Comparison of ENCODE assay signal across 8 cellular contexts in genomic region chr19:41706741-41707501, GRCh38. TPM values are rescaled to one million over a fixed set of nuclear protein-coding genes. Genes with fewer than 3 reads are reported as not detected.
DNase-seq lines count a peak whose midpoint lies in the region; ATAC-seq, FAIRE-seq and TF ChIP-seq lines count a peak whose summit lies in the region.

No MANE protein-coding gene starts in this region.

- peaks cover 5% of the 10 kb centered on the region; the same call in 1 of the 2 replicates for H3K9me3 ChIP-seq in NT2/D1 (ENCODE audit: insufficient read depth, low read length)
- no peaks in the 10 kb centered on the region for H3K9me3 ChIP-seq in esophagus muscularis mucosa
- H3K9me3 ChIP-seq in vagina, result no peaks in the 10 kb centered on the region

- H3K9ac ChIP-seq in NT2/D1 (ENCODE audit: insufficient read length, low read depth), result no peak overlapping the region

- ATAC-seq in omental fat pad (ENCODE audit: low FRiP score) (peak; percentile 39), HG03354 (IDR thresholded peaks at IDR 0.05; ENCODE audit: poor library complexity, severe bottlenecking, unreplicated experiment) (no peak)

- H3K27me3 ChIP-seq in NT2/D1 (ENCODE audit: insufficient read depth, insufficient read length) (peaks cover 78% of the 10 kb centered on the region), esophagus muscularis mucosa (peaks cover 0 to 63% (median 9%) of the 10 kb centered on the region in 4 donors), vagina (no peaks in the 10 kb centered on the region)

- H3K27ac ChIP-seq in esophagus muscularis mucosa (replicated peaks in 1 of 4), result no peak overlapping the region
- no peak overlapping the region for H3K27ac ChIP-seq in vagina

- TF ChIP-seq CTCF in esophagus muscularis mucosa (IDR thresholded peaks at IDR 0.05) (peak; percentile 44 to 56 (median 48)), omental fat pad (IDR thresholded peaks at IDR 0.05) (no peak), vagina (IDR thresholded peaks at IDR 0.05) (peak in 2 of 3 experiments; percentile 32 to 43)

- H3K36me3 ChIP-seq in NT2/D1 (ENCODE audit: insufficient read depth, insufficient read length, low read length), result no peaks in the 10 kb centered on the region
- H3K36me3 ChIP-seq in esophagus muscularis mucosa, result no peaks in the 10 kb centered on the region
- H3K36me3 ChIP-seq in vagina, result no peaks in the 10 kb centered on the region

- no peak for FAIRE-seq in HTR-8/SVneo (lab: Jason Lieb, UNC)

- H3K4me3 ChIP-seq in NT2/D1 (ENCODE audit: insufficient read length, low read depth) (no peak overlapping the region), esophagus muscularis mucosa (peak overlapping the region in 2 of 4 donors; percentile 28 to 43), vagina (no peak overlapping the region)

- TF ChIP-seq EP300 in esophagus muscularis mucosa (IDR thresholded peaks at IDR 0.05), result no peak

- intact Hi-C loops in esophagus muscularis mucosa (cut with DNase I), result no loop called here
- intact Hi-C loops in vagina (cut with DNase I), result no loop called here

- DNase-seq in DMS153 (lab: John Stamatoyannopoulos, UW) (peak; percentile 62), HTR-8/SVneo (ENCODE audit: insufficient read length, low spot score) (peak; percentile 52), NT2/D1 (ENCODE audit: low read depth, low spot score) (peak; percentile 46), esophagus muscularis mucosa (ENCODE audit: extremely low spot score) (no peak), omental fat pad (ENCODE audit: low spot score) (no peak), vagina (ENCODE audit: extremely low spot score in 2 of 2) (peak in 1 of 2 donors; percentile 93)
- peak; percentile 67 for DNase-seq in activated CD8-positive, alpha-beta memory T cell treated with anti-CD3 and anti-CD28 coated beads, Interleukin-2, amount 50 U/mL, for 4 hours

- H3K4me1 ChIP-seq in NT2/D1 (ENCODE audit: insufficient read depth, insufficient read length) (peaks cover 2% of the 10 kb centered on the region), esophagus muscularis mucosa (no peaks in the 10 kb centered on the region), vagina (no peaks in the 10 kb centered on the region)

- WGBS in esophagus muscularis mucosa, result 28% methylated on average over 9 of the region's 26 CpGs

- TF ChIP-seq POLR2A in esophagus muscularis mucosa (IDR thresholded peaks at IDR 0.05; ENCODE audit: low read depth) (no peak), vagina (IDR thresholded peaks at IDR 0.05) (no peak)

RNA-seq across cellular contexts. Expression of gene CEACAM5, which starts 1.5 kb away (rescaled TPM):
- total RNA-seq in esophagus muscularis mucosa, result 1 to 10 TPM in 1 of 4 donors, under 1 TPM in 1, not detected in 2; 0.83 to 2.2 TPM
- not detected for total RNA-seq in omental fat pad
- 52.1 TPM for total RNA-seq in vagina

RNA-seq across cellular contexts. Expression of gene CEACAM7, which starts 18.9 kb away (rescaled TPM):
- 1 to 10 TPM in 1 of 4 donors, under 1 TPM in 1, not detected in 2; 0.83 to 2.1 TPM for total RNA-seq in esophagus muscularis mucosa
- not detected for total RNA-seq in omental fat pad
- total RNA-seq in vagina, result 3.4 TPM

RNA-seq across cellular contexts. Expression of gene CEACAM6, which starts 48.4 kb away (rescaled TPM):
- total RNA-seq in esophagus muscularis mucosa (1 to 10 TPM in 1 of 4 donors, under 1 TPM in 2, not detected in 1; under 0.01 to 1.3 (median 0.69) TPM), omental fat pad (under 1 TPM in 1 of 4 donors, not detected in 3; 0.19 TPM), vagina (6.9 TPM)

Comparison
In these comparisons a context has a peak if more than half of its experiments do, and no peak if none do; other contexts are left out.
1. DNase-seq: peak in DMS153 (single experiment), HTR-8/SVneo (single experiment), NT2/D1 (single experiment) and activated CD8-positive, alpha-beta memory T cell treated with anti-CD3 and anti-CD28 coated beads, Interleukin-2, amount 50 U/mL, for 4 hours (single experiment); none in esophagus muscularis mucosa (single experiment) and omental fat pad (single experiment).
2. CTCF ChIP-seq: peak in esophagus muscularis mucosa (3 of 3) and vagina (2 of 3); none in omental fat pad (0 of 3).
3. RNA of gene CEACAM5, which starts 1.5 kb away (total RNA-seq): 52.1 TPM in vagina (single experiment); 0.83 to 2.2 TPM in esophagus muscularis mucosa and not detected in omental fat pad; every median in the first group is over 10 times any median in the second.